In the genomic region with DNA sequence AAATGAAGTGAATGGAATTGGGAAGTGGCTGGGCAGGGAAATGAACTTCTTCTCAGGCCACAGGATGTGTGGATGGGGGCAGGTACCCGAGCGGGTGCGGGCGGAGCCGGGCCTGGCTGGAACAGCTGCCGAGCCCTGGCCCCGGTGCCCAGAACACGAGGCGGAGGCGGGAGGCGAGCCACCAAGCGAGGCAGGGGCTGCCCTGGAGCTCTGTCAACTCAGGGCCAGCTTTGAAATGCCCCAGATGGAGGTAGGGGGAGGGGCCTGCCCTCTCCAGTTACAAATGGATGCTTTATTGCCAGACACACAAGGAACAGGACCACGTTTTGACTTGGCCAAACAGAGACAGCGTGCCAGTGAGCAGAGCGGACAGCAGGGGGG, we compare ENCODE assay signal across 9 cellular contexts.
A peak's percentile ranks its signal among the peaks of the same experiment; 100 is the strongest.
DNase-seq lines count a peak whose midpoint lies in the region; ATAC-seq and TF ChIP-seq lines count a peak whose summit lies in the region.
"Had no signal": no experiment of that assay in that cellular context is flagged by ENCODE, and none has a peak within 500 bp of the region (broad histone marks: within the 10 kb centered on the region; RNA-seq: fewer than 3 reads in every experiment).

No MANE protein-coding gene starts in this region.

- DNase-seq in DMS 273 treated with DMSO at 0.1 percent for 48 hours (lab: John Stamatoyannopoulos, UW) (peak; percentile 90), T-helper 17 cell (no peak), right atrium auricular region (ENCODE audit: low spot score) (no peak), gastrocnemius medialis (peak in 1 of 2 donors; percentile 38), NCI-H2196 (lab: John Stamatoyannopoulos, UW; ENCODE audit: unreplicated experiment) (no peak), COR-L47 (lab: John Stamatoyannopoulos, UW) (no peak), middle frontal gyrus (ENCODE audit: extremely low spot score, low spot score) (no peak)
- DNase-seq in activated T-cell treated with anti-CD3 and anti-CD28 coated beads, Interleukin-2, amount 50 U/mL, for 48 hours, result no peak
- DNase-seq: activated naive CD4-positive, alpha-beta T cell treated with Interleukin-2 at 50 U/mL for 16 hours had no signal

- H3K4me1 ChIP-seq in right atrium auricular region (peaks cover 0 to 20% of the 10 kb centered on the region in 2 donors), gastrocnemius medialis (peaks cover 8 to 13% of the 10 kb centered on the region in 2 donors)

- H3K4me1 Mint-ChIP-seq in T-helper 17 cell, result peaks cover 13% of the 10 kb centered on the region

- H3K27ac Mint-ChIP-seq in T-helper 17 cell, result peak overlapping the region; percentile 32

- H3K36me3 Mint-ChIP-seq in T-helper 17 cell (ENCODE audit: low read depth), result no peaks in the 10 kb centered on the region

- intact Hi-C loops in gastrocnemius medialis (cut with DNase I; ENCODE audit: low total_unique reads), result no loop called here

- peak; percentile 16 for ATAC-seq in T-helper 17 cell
- peak in 1 of 2 donors; percentile 55 for ATAC-seq in gastrocnemius medialis

- peak overlapping the region; percentile 70 to 84 for H3K27ac ChIP-seq in right atrium auricular region
- peak overlapping the region; percentile 42 to 73 (median 66) for H3K27ac ChIP-seq in gastrocnemius medialis

- H3K36me3 ChIP-seq in right atrium auricular region (no peaks in the 10 kb centered on the region), gastrocnemius medialis (no peaks in the 10 kb centered on the region)

- TF ChIP-seq CTCF in right atrium auricular region (IDR thresholded peaks at IDR 0.05), result no peak
- no peak for TF ChIP-seq CTCF in gastrocnemius medialis (IDR thresholded peaks at IDR 0.05 in 4 of 5, conservative IDR thresholded peaks at IDR 0.05 in 1 of 5)

- no peak overlapping the region for H3K4me3 Mint-ChIP-seq in T-helper 17 cell

- H3K4me3 ChIP-seq in right atrium auricular region (no peak overlapping the region), gastrocnemius medialis (no peak overlapping the region)

- in situ Hi-C loops in gastrocnemius medialis (cut with MboI; ENCODE audit: low sequenced_read_pairs in 4 of 4), result no loop called here

- H3K27me3 ChIP-seq in right atrium auricular region (no peaks in the 10 kb centered on the region), gastrocnemius medialis (no peaks in the 10 kb centered on the region)

- H3K27me3 Mint-ChIP-seq in T-helper 17 cell, result no peaks in the 10 kb centered on the region

- H3K9me3 ChIP-seq in T-helper 17 cell (ENCODE audit: control insufficient read depth, low read length, poor library complexity, severe bottlenecking), result no peaks in the 10 kb centered on the region
- no peaks in the 10 kb centered on the region for H3K9me3 ChIP-seq in right atrium auricular region
- no peaks in the 10 kb centered on the region for H3K9me3 ChIP-seq in gastrocnemius medialis

- TF ChIP-seq POLR2A in gastrocnemius medialis (IDR thresholded peaks at IDR 0.05), result no peak
